ENCODE assay signal across 18 cellular contexts in the genomic region with DNA sequence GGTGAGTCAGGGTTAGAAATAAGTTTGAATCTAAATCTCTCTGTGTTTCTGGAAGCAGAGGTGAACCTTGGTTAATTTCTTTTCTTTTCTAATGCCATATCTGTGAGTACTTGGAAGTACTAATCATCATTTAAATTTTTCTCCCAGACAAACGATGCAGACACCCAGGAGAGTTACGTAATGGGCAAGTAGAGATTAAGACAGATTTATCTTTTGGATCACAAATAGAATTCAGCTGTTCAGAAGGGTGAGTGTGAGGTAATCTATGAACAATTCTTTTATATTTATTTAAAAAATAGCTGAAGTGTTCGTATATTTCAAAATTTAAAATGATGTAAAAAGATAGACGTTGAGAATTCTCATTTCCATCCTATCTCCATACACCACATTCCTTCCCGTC.
"Had no signal": no experiment of that assay in that cellular context is flagged by ENCODE, and none has a peak within 500 bp of the region (broad histone marks: within the 10 kb centered on the region; RNA-seq: fewer than 3 reads in every experiment).

No MANE protein-coding gene starts in this region.

- H3K4me1 ChIP-seq: lower lobe of right lung, neural progenitor cell, right atrium auricular region, thyroid gland had no signal

- H3K9me3 ChIP-seq: lower lobe of right lung, right atrium auricular region, thyroid gland had no signal

- ATAC-seq: activated CD4-positive, alpha-beta T cell treated with anti-CD3 and anti-CD28 coated beads for 36 hours; activated T-cell treated with anti-CD3 and anti-CD28 coated beads, Interleukin-2, amount 50 U/mL, for 72 hours; lower lobe of right lung; naive thymus-derived CD8-positive, alpha-beta T cell had no signal

- H3K36me3 ChIP-seq: lower lobe of right lung, neural progenitor cell, right atrium auricular region, thyroid gland had no signal

- DNase-seq: activated B cell treated with CpG ODN at 0.5 μM for 24 hours; activated CD4-positive, alpha-beta T cell treated with anti-CD3 and anti-CD28 coated beads for 36 hours; activated CD4-positive, alpha-beta T cell treated with anti-CD3 and anti-CD28 coated beads, Interleukin-2, amount 50 U/mL, for 48 hours; activated effector memory CD4-positive, alpha-beta T cell treated with Interleukin-2 at 50 U/mL for 16 hours; activated naive CD4-positive, alpha-beta T cell treated with anti-CD3 and anti-CD28 coated beads for 36 hours; activated T-cell treated with anti-CD3 and anti-CD28 coated beads, Interleukin-2, amount 50 U/mL, for 72 hours; anterior cingulate cortex; central memory CD4-positive, alpha-beta T cell; effector memory CD4-positive, alpha-beta T cell; kidney; lower lobe of right lung; naive thymus-derived CD8-positive, alpha-beta T cell; stimulated activated CD4-positive, alpha-beta T cell treated with anti-CD3 and anti-CD28 coated beads, Interleukin-12 subunit alpha, Interleukin-12 subunit beta, amount 100 ng/mL, for 4 hours; substantia nigra; T1000; thyroid gland had no signal

- H3K4me3 ChIP-seq: lower lobe of right lung, neural progenitor cell, right atrium auricular region, thyroid gland had no signal

- H3K27me3 ChIP-seq: neural progenitor cell, right atrium auricular region, thyroid gland had no signal

- H3K9ac ChIP-seq: neural progenitor cell had no signal
